ENCODE assay signal across 8 cellular contexts in the genomic region with DNA sequence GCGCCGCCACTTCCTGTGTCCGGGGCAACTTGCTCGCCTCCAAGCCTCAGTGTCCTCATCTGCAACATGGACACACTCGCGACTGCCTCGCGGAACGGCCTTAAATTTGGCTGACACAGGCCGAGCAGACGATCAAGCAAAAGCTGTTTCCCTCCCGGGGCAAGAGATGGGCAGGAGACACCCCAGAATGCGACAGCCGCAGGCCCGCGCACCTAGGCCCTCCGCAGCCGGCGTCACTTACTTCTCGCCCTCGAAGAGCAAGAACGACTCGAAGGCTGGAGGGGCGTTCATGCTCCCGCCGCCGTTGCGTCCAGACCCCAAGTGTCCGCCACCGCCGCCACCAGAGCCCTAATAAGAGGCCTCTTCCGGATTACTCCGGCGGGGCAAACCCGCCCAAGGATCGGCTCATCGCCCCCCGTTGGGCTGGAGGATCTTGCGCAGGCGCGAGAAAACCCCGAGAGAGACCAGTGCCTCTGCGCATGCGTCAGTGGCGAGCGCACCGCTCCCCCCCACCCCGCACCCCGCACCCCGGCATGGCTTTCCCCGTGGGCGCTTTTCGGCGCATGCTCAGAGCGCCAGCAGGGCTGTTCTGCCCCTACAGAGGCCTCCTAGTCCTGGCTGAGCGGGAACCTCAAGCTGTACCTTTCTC. TPM values are rescaled to one million over a fixed set of nuclear protein-coding genes. Genes with fewer than 3 reads are reported as not detected.
DNase-seq lines count a peak whose midpoint lies in the region; ATAC-seq and TF ChIP-seq lines count a peak whose summit lies in the region.
"Not testable (repeated sequence)": the region's sequence is repeated elsewhere in the genome, so short reads cannot be mapped to it uniquely, and the experiment has no call there.

TSS of gene POLR2J2 (minus strand) at position 353 of the 649 bp plus-strand sequence. CDS start at position 291, 62 bp downstream.

- TF ChIP-seq POLR2A in right lobe of liver (IDR thresholded peaks at IDR 0.05): not testable (repeated sequence)

- intact Hi-C loops in activated B cell treated with CpG ODN at 0.5 μM for 24 hours (cut with micrococcal nuclease); right lobe of liver (cut with DNase I): not testable (repeated sequence)

- peak within 1 kb of the TSS in 4 of 8 donors; percentile 74 to 87 (median 82) for H3K27ac Mint-ChIP-seq in CD8-positive, alpha-beta memory T cell
- peak within 1 kb of the TSS; percentile 50 for H3K27ac Mint-ChIP-seq in activated B cell treated with CpG ODN at 0.5 μM for 24 hours
- peak within 1 kb of the TSS; percentile 68 for H3K27ac Mint-ChIP-seq in stimulated activated memory B cell treated with anti-CD40 and anti-IgM and Interleukin-4, amounts not matched to agents 10 μg/mL and 1 μg/mL and 100 μg/mL, for 72 hours

- CTCF ChIA-PET in CD8-positive, alpha-beta memory T cell (lab: Charles Lee); activated B cell treated with CpG ODN at 0.5 μM for 24 hours (lab: Charles Lee): not testable (repeated sequence)

- not testable (repeated sequence) for TF ChIP-seq CTCF in activated B cell treated with CpG ODN at 0.5 μM for 24 hours (IDR thresholded peaks at IDR 0.05); right lobe of liver (IDR thresholded peaks at IDR 0.05)

- not testable (repeated sequence) for H3K4me1 ChIP-seq in CD8-positive, alpha-beta memory T cell (ENCODE audit: insufficient read depth, low read length); right lobe of liver

- not testable (repeated sequence) for H3K36me3 ChIP-seq in CD8-positive, alpha-beta memory T cell (ENCODE audit: insufficient read depth, low read length); right lobe of liver

- H3K9me3 Mint-ChIP-seq in CD8-positive, alpha-beta memory T cell; activated B cell treated with CpG ODN at 0.5 μM for 24 hours; stimulated activated memory B cell treated with anti-CD40 and anti-IgM and Interleukin-4, amounts not matched to agents 10 μg/mL and 1 μg/mL and 100 μg/mL, for 72 hours: not testable (repeated sequence)

- POLR2A ChIA-PET in CD8-positive, alpha-beta memory T cell (lab: Charles Lee); activated B cell treated with CpG ODN at 0.5 μM for 24 hours (lab: Charles Lee): not testable (repeated sequence)

- WGBS in right lobe of liver (ENCODE audit: insufficient coverage, low coverage, low lambda C conversion rate, missing lambda C conversion rate): no CpG with 5 or more reads among the region's 56 CpGs

- H3K27ac ChIP-seq in CD8-positive, alpha-beta memory T cell (ENCODE audit: low read depth, low read length); right lobe of liver: not testable (repeated sequence)

- not testable (repeated sequence) for H3K27me3 Mint-ChIP-seq in CD8-positive, alpha-beta memory T cell; activated B cell treated with CpG ODN at 0.5 μM for 24 hours; stimulated activated memory B cell treated with anti-CD40 and anti-IgM and Interleukin-4, amounts not matched to agents 10 μg/mL and 1 μg/mL and 100 μg/mL, for 72 hours

- not testable (repeated sequence) for H3K36me3 Mint-ChIP-seq in CD8-positive, alpha-beta memory T cell; activated B cell treated with CpG ODN at 0.5 μM for 24 hours (ENCODE audit: low read depth); stimulated activated memory B cell treated with anti-CD40 and anti-IgM and Interleukin-4, amounts not matched to agents 10 μg/mL and 1 μg/mL and 100 μg/mL, for 72 hours

- H3K27me3 ChIP-seq in CD8-positive, alpha-beta memory T cell (ENCODE audit: insufficient read depth, low read length, poor library complexity, severe bottlenecking); right lobe of liver: not testable (repeated sequence)

- H3K4me1 Mint-ChIP-seq in CD8-positive, alpha-beta memory T cell; activated B cell treated with CpG ODN at 0.5 μM for 24 hours; stimulated activated memory B cell treated with anti-CD40 and anti-IgM and Interleukin-4, amounts not matched to agents 10 μg/mL and 1 μg/mL and 100 μg/mL, for 72 hours: not testable (repeated sequence)

- H3K4me3 Mint-ChIP-seq in CD8-positive, alpha-beta memory T cell: peak within 1 kb of the TSS in 4 of 7 donors; percentile 78 to 88 (median 79)
- H3K4me3 Mint-ChIP-seq in activated B cell treated with CpG ODN at 0.5 μM for 24 hours: peak within 1 kb of the TSS; percentile 70
- peak within 1 kb of the TSS; percentile 80 for H3K4me3 Mint-ChIP-seq in stimulated activated memory B cell treated with anti-CD40 and anti-IgM and Interleukin-4, amounts not matched to agents 10 μg/mL and 1 μg/mL and 100 μg/mL, for 72 hours

- H3K4me3 ChIP-seq in CD8-positive, alpha-beta memory T cell (ENCODE audit: low read length): not testable (repeated sequence)
- peak within 1 kb of the TSS in 1 of 3 donors; percentile 32 for H3K4me3 ChIP-seq in right lobe of liver

- not testable (repeated sequence) for H3K9me3 ChIP-seq in CD8-positive, alpha-beta memory T cell (ENCODE audit: low read length); right lobe of liver

- DNase-seq in CD8-positive, alpha-beta memory T cell: peak in 2 of 5 donors; percentile 77 to 83
- DNase-seq in GM19238 (ENCODE audit: insufficient read length, low spot score) (peak; percentile 98), HT1080 (ENCODE audit: low read depth) (peak; percentile 87), activated B cell treated with CpG ODN at 0.5 μM for 24 hours (peak; percentile 59)
- DNase-seq in effector CD4-positive, alpha-beta T cell: peak; percentile 71
- DNase-seq in right lobe of liver: not testable (repeated sequence)

- ATAC-seq in HG02763 (IDR thresholded peaks at IDR 0.05; ENCODE audit: unreplicated experiment): peak; percentile 68
- ATAC-seq in activated B cell treated with CpG ODN at 0.5 μM for 24 hours (ENCODE audit: low read depth): peak; percentile 85
- ATAC-seq in right lobe of liver: peak; percentile 63 to 74 (median 68)
- ATAC-seq in stimulated activated memory B cell treated with anti-CD40 and anti-IgM and Interleukin-4, amounts not matched to agents 10 μg/mL and 1 μg/mL and 100 μg/mL, for 72 hours: peak; percentile 93

RNA-seq across cellular contexts. Expression of gene POLR2J2, which starts in this region (rescaled TPM):
- 1 to 10 TPM; 8.2 to 9.0 TPM for total RNA-seq in CD8-positive, alpha-beta memory T cell
- 5.3 TPM for polyA plus RNA-seq in CD8-positive, alpha-beta memory T cell
- 1.5 and 1.6 TPM in 2 replicates for total RNA-seq in HT1080 (2014; rRNA removed; shearing (Covaris generic))
- 1.4 TPM in 1 of 2 replicates, not detected in the other for polyA plus RNA-seq in HT1080 (2015; cell fraction: cytosol; rRNA removed)
- 11.8 and 15.2 TPM in 2 replicates for polyA plus RNA-seq in HT1080 (2015; cell fraction: nucleus; rRNA removed)
- total RNA-seq in activated B cell treated with CpG ODN at 0.5 μM for 24 hours (29.2 and 35.2 TPM in 2 replicates), right lobe of liver (1 to 10 TPM in 4 of 6 experiments, under 1 TPM in 2; 0.25 to 9.5 (median 5.2) TPM)
